8 cellular contexts compared by ENCODE assay signal in genomic region chr1:83692524-83693336, GRCh38.
DNase-seq lines count a peak whose midpoint lies in the region; ATAC-seq and TF ChIP-seq lines count a peak whose summit lies in the region.

No MANE protein-coding gene starts in this region.

- intact Hi-C loops in Panc1 (cut with micrococcal nuclease; ENCODE audit: unreplicated experiment), result no loop called here

- peak; percentile 8 for DNase-seq in NCI-H1436 (lab: John Stamatoyannopoulos, UW)
- no peak for DNase-seq in NCI-H1436 treated with DMSO at 0.1 percent for 48 hours (lab: John Stamatoyannopoulos, UW)
- DNase-seq in Panc1 (ENCODE audit: low read depth, low spot score), result no peak
- DNase-seq in naive thymus-derived CD8-positive, alpha-beta T cell, result peak in 6 of 10 donors; percentile 1 to 63 (median 26)
- DNase-seq in HCEC 1CT, result no peak
- no peak for DNase-seq in NCI-H2171 treated with DMSO at 0.1 percent for 48 hours (lab: John Stamatoyannopoulos, UW)

- H3K9me3 ChIP-seq in Panc1 (ENCODE audit: control insufficient read depth, insufficient read depth, low read depth, low read length) (no peaks in the 10 kb centered on the region), esophagus (ENCODE audit: control insufficient read depth in 2 of 2, insufficient read depth in 1 of 2, low read depth in 1 of 2, low read length in 1 of 2) (no peaks in the 10 kb centered on the region)

- H3K27me3 Mint-ChIP-seq in naive thymus-derived CD8-positive, alpha-beta T cell, result peaks cover 0 to 4% (median 2%) of the 10 kb centered on the region in 5 donors

- 15 to 16% methylated on average over 12 of the region's 12 CpGs for WGBS in esophagus, 2 donors

- POLR2A ChIA-PET in Panc1 (lab: Charles Lee), result no interaction called here
- POLR2A ChIA-PET in naive thymus-derived CD8-positive, alpha-beta T cell (lab: Charles Lee), result interaction anchor here (0.6 to 1.0 kb wide), 3 partner anchors 9 to 140 kb away, joined by 3 to 7 read pairs (median 4); no protein-coding TSS in a partner anchor

- CTCF ChIA-PET in Panc1 (lab: Charles Lee), result no interaction called here

- H3K4me3 Mint-ChIP-seq in naive thymus-derived CD8-positive, alpha-beta T cell, result peak overlapping the region; percentile 76 to 96 (median 90)

- in situ Hi-C loops in Panc1 (cut with HindIII; ENCODE audit: low pct_unique_long_range_greater_than_20kb, low sequenced_read_pairs), result no loop called here

- TF ChIP-seq CTCF in Panc1 (IDR thresholded peaks at IDR 0.05), result no peak

- peaks cover 4% of the 10 kb centered on the region; the same call in 1 of the 2 replicates for H3K4me1 ChIP-seq in Panc1 (ENCODE audit: control insufficient read depth, insufficient read depth, low read length)
- H3K4me1 ChIP-seq in esophagus (ENCODE audit: control insufficient read depth in 2 of 2, insufficient read depth in 2 of 2, low read length in 1 of 2), result peaks cover 0 to 3% of the 10 kb centered on the region in 2 donors

- H3K27ac ChIP-seq in Panc1 (ENCODE audit: low read length), result no peak overlapping the region
- no peak overlapping the region for H3K27ac ChIP-seq in esophagus (ENCODE audit: low read depth in 2 of 2, low read length in 1 of 2)

- peak overlapping the region; percentile 17 to 95 (median 68) for H3K27ac Mint-ChIP-seq in naive thymus-derived CD8-positive, alpha-beta T cell

- H3K36me3 ChIP-seq in Panc1 (ENCODE audit: control insufficient read depth, insufficient read depth, low read length), result no peaks in the 10 kb centered on the region
- no peaks in the 10 kb centered on the region for H3K36me3 ChIP-seq in esophagus (ENCODE audit: control insufficient read depth in 2 of 2, insufficient read depth in 2 of 2, low read length in 1 of 2)

- peaks cover 0 to 10% (median 7%) of the 10 kb centered on the region in 3 donors for H3K36me3 Mint-ChIP-seq in naive thymus-derived CD8-positive, alpha-beta T cell

- H3K4me3 ChIP-seq in Panc1 (ENCODE audit: low read depth in 2 of 2, low read length in 2 of 2), result peak overlapping the region; percentile 7 to 9; a peak in 2 of 4 replicates
- peak overlapping the region; percentile 3 to 26 for H3K4me3 ChIP-seq in esophagus (ENCODE audit: low read depth in 1 of 2, low read length in 2 of 2)

- ATAC-seq in HG02943 (IDR thresholded peaks at IDR 0.05; ENCODE audit: low read depth, unreplicated experiment) (peak; percentile 66), Panc1 (peak; percentile 78)
- ATAC-seq in naive thymus-derived CD8-positive, alpha-beta T cell, result peak; percentile 82 to 83

- peaks cover 9 to 38% (median 28%) of the 10 kb centered on the region in 4 donors for H3K4me1 Mint-ChIP-seq in naive thymus-derived CD8-positive, alpha-beta T cell

- peaks cover 3 to 30% (median 18%) of the 10 kb centered on the region in 9 donors for H3K9me3 Mint-ChIP-seq in naive thymus-derived CD8-positive, alpha-beta T cell

- no TSS peak for BruUV-seq in Panc1 (replicated peaks; lab: Mats Ljungman, UMichigan)

- peaks cover 24% of the 10 kb centered on the region for H3K27me3 ChIP-seq in Panc1 (ENCODE audit: control insufficient read depth, insufficient read depth, low read length)
- H3K27me3 ChIP-seq in esophagus (ENCODE audit: control insufficient read depth in 1 of 2, insufficient read depth in 2 of 2, low read length in 2 of 2), result no peaks in the 10 kb centered on the region

Comparison
In these comparisons a context has a peak if more than half of its experiments do, and no peak if none do; other contexts are left out.
1. DNase-seq: peak in NCI-H1436 (single experiment) and naive thymus-derived CD8-positive, alpha-beta T cell (6 of 10); none in NCI-H1436 treated with DMSO at 0.1 percent for 48 hours (single experiment), Panc1 (single experiment), HCEC 1CT (single experiment) and NCI-H2171 treated with DMSO at 0.1 percent for 48 hours (single experiment).
2. Peak in every context shown above with its lines, with median percentiles within 50 percentile points of each other: ATAC-seq.